In genomic region chr3:14455571-14456317, GRCh38 we compare ENCODE assay signal across 16 cellular contexts. TPM values are rescaled to one million over a fixed set of nuclear protein-coding genes. Genes with fewer than 3 reads are reported as not detected.
DNase-seq lines count a peak whose midpoint lies in the region; TF ChIP-seq lines count a peak whose summit lies in the region.
"Had no signal": no experiment of that assay in that cellular context is flagged by ENCODE, and none has a peak within 500 bp of the region (broad histone marks: within the 10 kb centered on the region; RNA-seq: fewer than 3 reads in every experiment).

No MANE protein-coding gene starts in this region.

- no peaks in the 10 kb centered on the region for H3K36me3 ChIP-seq in neural progenitor cell

- H2AFZ ChIP-seq in neural progenitor cell (replicated peaks) = no peak overlapping the region

- no peaks in the 10 kb centered on the region for H3K9me3 ChIP-seq in neural progenitor cell (ENCODE audit: low read depth)
- H3K9me3 ChIP-seq: BLaER1, esophagus muscularis mucosa had no signal

- peaks cover 10% of the 10 kb centered on the region for H3K4me1 ChIP-seq in neural progenitor cell
- H3K4me1 ChIP-seq: BLaER1 had no signal

- no peak overlapping the region for H3K9ac ChIP-seq in neural progenitor cell
- H3K9ac ChIP-seq: BLaER1 had no signal

- H4K20me1 ChIP-seq in neural progenitor cell (ENCODE audit: low read depth) = no peaks in the 10 kb centered on the region

- TF ChIP-seq RAD21 in Ishikawa (IDR thresholded peaks at IDR 0.05; ENCODE audit: low read depth) = no peak

- H3K27me3 Mint-ChIP-seq in endothelial cell (ENCODE audit: unreplicated experiment) (peaks cover 10% of the 10 kb centered on the region), neural progenitor cell (ENCODE audit: insufficient read depth, low read depth) (peaks cover 6% of the 10 kb centered on the region)
- H3K27me3 Mint-ChIP-seq: activated CD4-positive, alpha-beta T cell treated with anti-CD3 and anti-CD28 coated beads, Interleukin-2, amount 10 ng/mL, durations not matched to agents 7 days and 5 days had no signal

- H3K79me2 ChIP-seq in neural progenitor cell (ENCODE audit: low read depth) = no peaks in the 10 kb centered on the region

- intact Hi-C loops in cardiac septum (cut with DNase I) = loop anchor here (10.0 kb wide), 1 partner anchor 221 kb away; no protein-coding TSS in a partner anchor

- peak overlapping the region; percentile 26 for H3K27ac Mint-ChIP-seq in endothelial cell (ENCODE audit: unreplicated experiment)
- H3K27ac Mint-ChIP-seq in neural progenitor cell = no peak overlapping the region
- H3K27ac Mint-ChIP-seq: activated CD4-positive, alpha-beta T cell treated with anti-CD3 and anti-CD28 coated beads, Interleukin-2, amount 10 ng/mL, durations not matched to agents 7 days and 5 days had no signal

- DNase-seq in NCI-H69 (lab: John Stamatoyannopoulos, UW) = peak; percentile 11
- DNase-seq in endothelial cell (ENCODE audit: low spot score) = no peak
- peak; percentile 70 for DNase-seq in retinal pigment epithelial cell (ENCODE audit: low read depth)
- no peak for DNase-seq in NCI-H128 (lab: John Stamatoyannopoulos, UW; ENCODE audit: unreplicated experiment)
- DNase-seq in neural progenitor cell (ENCODE audit: low spot score) = no peak
- DNase-seq in cardiac septum (ENCODE audit: low spot score) = no peak
- DNase-seq: activated CD4-positive, alpha-beta T cell treated with anti-CD3 and anti-CD28 coated beads, Interleukin-2, amount 10 ng/mL, durations not matched to agents 7 days and 5 days; KG1; left ventricle myocardium superior; NCI-H1105 treated with DMSO at 0.1 percent for 48 hours; NCI-H2171; SW 1271 had no signal

- TF ChIP-seq EP300 in Ishikawa (IDR thresholded peaks at IDR 0.05; ENCODE audit: borderline replicate concordance) = no peak

- H3K4me3 Mint-ChIP-seq in endothelial cell (ENCODE audit: unreplicated experiment) (no peak overlapping the region), neural progenitor cell (no peak overlapping the region)
- H3K4me3 Mint-ChIP-seq: activated CD4-positive, alpha-beta T cell treated with anti-CD3 and anti-CD28 coated beads, Interleukin-2, amount 10 ng/mL, durations not matched to agents 7 days and 5 days; activated T-helper 1 cell treated with anti-CD3 and anti-CD28 coated beads, Interleukin-12 subunit alpha, Interleukin-12 subunit beta, Interleukin-2, Interleukin-4 antibody, amounts not matched to agents 30 ng/mL and 10 ng/mL and 1 ng/mL, durations not matched to agents 14 hours and 24 hours and 36 hours had no signal

- no peak overlapping the region for H3K27ac ChIP-seq in neural progenitor cell
- H3K27ac ChIP-seq: BLaER1 had no signal

- H3K36me3 Mint-ChIP-seq in endothelial cell (ENCODE audit: low read depth, unreplicated experiment) = peaks cover 38% of the 10 kb centered on the region
- peaks cover 12% of the 10 kb centered on the region for H3K36me3 Mint-ChIP-seq in neural progenitor cell

- no peak for TF ChIP-seq CTCF in endothelial cell (IDR thresholded peaks at IDR 0.05; ENCODE audit: unreplicated experiment)
- TF ChIP-seq CTCF in retinal pigment epithelial cell (conservative IDR thresholded peaks at IDR 0.05; ENCODE audit: low read depth, low read length) = no peak
- TF ChIP-seq CTCF in neural progenitor cell (IDR thresholded peaks at IDR 0.05) = no peak

- H3K4me3 ChIP-seq in retinal pigment epithelial cell (ENCODE audit: low read length) (no peak overlapping the region), neural progenitor cell (no peak overlapping the region)
- H3K4me3 ChIP-seq: BLaER1, esophagus muscularis mucosa had no signal

- peaks cover 14% of the 10 kb centered on the region for H3K4me1 Mint-ChIP-seq in endothelial cell (ENCODE audit: unreplicated experiment)
- H3K4me1 Mint-ChIP-seq in neural progenitor cell = peaks cover 59% of the 10 kb centered on the region

- no peaks in the 10 kb centered on the region for H3K9me3 Mint-ChIP-seq in endothelial cell (ENCODE audit: unreplicated experiment)
- H3K9me3 Mint-ChIP-seq in neural progenitor cell = no peaks in the 10 kb centered on the region
- H3K9me3 Mint-ChIP-seq: activated CD4-positive, alpha-beta T cell treated with anti-CD3 and anti-CD28 coated beads, Interleukin-2, amount 10 ng/mL, durations not matched to agents 7 days and 5 days; activated T-helper 1 cell treated with anti-CD3 and anti-CD28 coated beads, Interleukin-12 subunit alpha, Interleukin-12 subunit beta, Interleukin-2, Interleukin-4 antibody, amounts not matched to agents 30 ng/mL and 10 ng/mL and 1 ng/mL, durations not matched to agents 14 hours and 24 hours and 36 hours had no signal

- no peak overlapping the region for H3K4me2 ChIP-seq in neural progenitor cell
- H3K4me2 ChIP-seq: BLaER1 had no signal

- H3F3A ChIP-seq in neural progenitor cell (ENCODE audit: low read depth) = no peaks in the 10 kb centered on the region

- no peaks in the 10 kb centered on the region for H3K27me3 ChIP-seq in neural progenitor cell
- H3K27me3 ChIP-seq: BLaER1, esophagus muscularis mucosa had no signal

TF ChIP-seq in Ishikawa, 13 proteins besides CTCF, POLR2A, EP300 and RAD21:
- no peak for TF ChIP-seq CEBPB (IDR thresholded peaks at IDR 0.05)
- no peak for TF ChIP-seq EGR1 (IDR thresholded peaks at IDR 0.05)
- TF ChIP-seq TAF1 (IDR thresholded peaks at IDR 0.05; ENCODE audit: low read depth) = no peak
- TF ChIP-seq ZBTB7A (IDR thresholded peaks at IDR 0.05; ENCODE audit: low read depth) = no peak
- TF ChIP-seq CREB1 (IDR thresholded peaks at IDR 0.05; ENCODE audit: low read depth) = no peak
- no peak for TF ChIP-seq TEAD4 (IDR thresholded peaks at IDR 0.05)
- no peak for TF ChIP-seq YY1 (IDR thresholded peaks at IDR 0.05; ENCODE audit: low read depth)
- no peak for TF ChIP-seq FOXM1 (IDR thresholded peaks at IDR 0.05; ENCODE audit: borderline replicate concordance, low read depth)
- TF ChIP-seq REST (IDR thresholded peaks at IDR 0.05; ENCODE audit: low read depth) = no peak
- TF ChIP-seq MAX (IDR thresholded peaks at IDR 0.05) = peak; percentile 63
- peak; percentile 84 for TF ChIP-seq NFIC (IDR thresholded peaks at IDR 0.05)
- TF ChIP-seq TCF12 (IDR thresholded peaks at IDR 0.05; ENCODE audit: low read depth) = peak; percentile 66
- TF ChIP-seq USF1 (IDR thresholded peaks at IDR 0.05) = no peak

RNA-seq across cellular contexts. Expression of gene SLC6A6, which starts 53.3 kb away (rescaled TPM):
- total RNA-seq in endothelial cell (ENCODE audit: unreplicated experiment) = 46.3 TPM
- total RNA-seq in neural progenitor cell (ENCODE audit: low replicate concordance) = 32.9 and 37.2 TPM in 2 replicates
- 129 TPM for total RNA-seq in cardiac septum

Comparison
In these comparisons a context has a peak if more than half of its experiments do, and no peak if none do; other contexts are left out.
1. DNase-seq: peak in NCI-H69 (single experiment) and retinal pigment epithelial cell (single experiment); none in endothelial cell (single experiment), NCI-H128 (single experiment), neural progenitor cell (single experiment) and cardiac septum (single experiment).